ENCODE assay signal across 30 cellular contexts in the genomic region with DNA sequence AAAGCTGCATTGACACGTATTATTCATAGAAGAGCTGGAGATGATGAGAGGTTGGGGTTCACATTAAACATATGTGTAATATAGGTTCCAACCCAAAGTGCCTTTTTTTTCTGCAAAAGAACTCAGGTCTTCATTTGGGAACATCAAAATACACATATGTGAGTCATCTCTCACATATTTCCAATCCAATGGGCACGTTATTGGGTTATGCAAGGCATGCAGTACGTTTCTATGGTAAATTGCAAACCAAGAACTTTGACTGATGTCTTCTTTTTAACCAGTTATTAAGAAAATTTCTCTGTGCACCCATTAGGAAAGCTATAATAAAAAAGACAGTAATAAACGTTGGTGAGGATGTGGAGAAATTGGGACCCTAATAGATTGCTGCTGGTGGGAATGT.
"Had no signal": no experiment of that assay in that cellular context is flagged by ENCODE, and none has a peak within 500 bp of the region (broad histone marks: within the 10 kb centered on the region; RNA-seq: fewer than 3 reads in every experiment).

No MANE protein-coding gene starts in this region.

- DNase-seq: activated B cell treated with CpG ODN at 0.5 μM for 24 hours; activated CD4-positive, alpha-beta T cell treated with anti-CD3 and anti-CD28 coated beads, Interleukin-2, amount 50 U/mL, for 1 hour; activated CD8-positive, alpha-beta T cell treated with anti-CD3 and anti-CD28 coated beads for 36 hours; activated effector memory CD4-positive, alpha-beta T cell treated with Interleukin-2 at 50 U/mL for 16 hours; activated naive CD4-positive, alpha-beta T cell treated with Interleukin-2 at 50 U/mL for 16 hours; activated T-cell treated with anti-CD3 and anti-CD28 coated beads, Interleukin-2, amount 50 U/mL, for 72 hours; adrenal gland; aorta; cortex of kidney; effector memory CD8-positive, alpha-beta T cell; erythroblast; glutamatergic neuron; left colon; mammary epithelial cell; nephron progenitor cell; right lobe of liver; stimulated activated CD4-positive, alpha-beta T cell treated with anti-CD3 and anti-CD28 coated beads, Interleukin-12 subunit alpha, Interleukin-12 subunit beta, amount 100 ng/mL, for 4 hours; stimulated activated CD4-positive, alpha-beta T cell treated with anti-CD3 and anti-CD28 coated beads, Interleukin-4, amount 100 ng/mL, for 24 hours; stimulated activated naive CD8-positive, alpha-beta T cell treated with anti-CD3 and anti-CD28 coated beads, Interleukin-15, amount 100 ng/mL, for 72 hours; T-cell; tibial artery; upper lobe of right lung had no signal

- ATAC-seq: activated CD8-positive, alpha-beta T cell treated with anti-CD3 and anti-CD28 coated beads for 36 hours; activated T-cell treated with anti-CD3 and anti-CD28 coated beads, Interleukin-2, amount 50 U/mL, for 72 hours; effector memory CD8-positive, alpha-beta T cell; left colon; right lobe of liver; stimulated activated effector memory CD8-positive, alpha-beta T cell treated with anti-CD3 and anti-CD28 coated beads, Interleukin-12 subunit alpha, Interleukin-12 subunit beta, amount 100 ng/mL, for 72 hours; stimulated activated naive CD8-positive, alpha-beta T cell treated with anti-CD3 and anti-CD28 coated beads, Interleukin-15, amount 100 ng/mL, for 72 hours; T-cell; upper lobe of right lung had no signal

- H3K36me3 Mint-ChIP-seq: brain; stimulated activated effector memory CD8-positive, alpha-beta T cell treated with anti-CD3 and anti-CD28 coated beads, Interleukin-12 subunit alpha, Interleukin-12 subunit beta, amount 100 ng/mL, for 72 hours; T-cell had no signal

- H3K27me3 Mint-ChIP-seq: activated CD8-positive, alpha-beta T cell treated with anti-CD3 and anti-CD28 coated beads for 36 hours; activated naive CD8-positive, alpha-beta T cell; stimulated activated naive CD8-positive, alpha-beta T cell treated with anti-CD3 and anti-CD28 coated beads, Interleukin-15, amount 100 ng/mL, for 72 hours had no signal

- H3K4me1 Mint-ChIP-seq: activated B cell treated with CpG ODN at 0.5 μM for 24 hours; stimulated activated effector memory CD8-positive, alpha-beta T cell treated with anti-CD3 and anti-CD28 coated beads, Interleukin-12 subunit alpha, Interleukin-12 subunit beta, amount 100 ng/mL, for 72 hours; stimulated activated naive CD8-positive, alpha-beta T cell treated with anti-CD3 and anti-CD28 coated beads, Interleukin-15, amount 100 ng/mL, for 72 hours; T-cell had no signal

- H3K27ac Mint-ChIP-seq: activated B cell treated with CpG ODN at 0.5 μM for 24 hours; activated CD8-positive, alpha-beta T cell treated with anti-CD3 and anti-CD28 coated beads for 36 hours; activated naive CD8-positive, alpha-beta T cell; activated T-cell treated with anti-CD3 and anti-CD28 coated beads, Interleukin-2, amount 50 U/mL, for 72 hours; brain; effector memory CD8-positive, alpha-beta T cell; nephron progenitor cell; stimulated activated effector memory CD8-positive, alpha-beta T cell treated with anti-CD3 and anti-CD28 coated beads, Interleukin-12 subunit alpha, Interleukin-12 subunit beta, amount 100 ng/mL, for 72 hours; stimulated activated naive CD8-positive, alpha-beta T cell treated with anti-CD3 and anti-CD28 coated beads, Interleukin-15, amount 100 ng/mL, for 72 hours; T-cell had no signal

- H3K4me2 ChIP-seq: hepatocyte had no signal

- H3K4me3 ChIP-seq: adrenal gland, hepatocyte, right lobe of liver, skin epidermis, tibial artery, upper lobe of right lung had no signal

- H3K4me3 Mint-ChIP-seq: activated B cell treated with CpG ODN at 0.5 μM for 24 hours; activated CD8-positive, alpha-beta T cell treated with anti-CD3 and anti-CD28 coated beads for 36 hours; activated naive CD8-positive, alpha-beta T cell; activated T-cell treated with anti-CD3 and anti-CD28 coated beads, Interleukin-2, amount 50 U/mL, for 72 hours; brain; effector memory CD8-positive, alpha-beta T cell; nephron progenitor cell; stimulated activated effector memory CD8-positive, alpha-beta T cell treated with anti-CD3 and anti-CD28 coated beads, Interleukin-12 subunit alpha, Interleukin-12 subunit beta, amount 100 ng/mL, for 72 hours; stimulated activated naive CD8-positive, alpha-beta T cell treated with anti-CD3 and anti-CD28 coated beads, Interleukin-15, amount 100 ng/mL, for 72 hours; T-cell had no signal

- H3K27ac ChIP-seq: adrenal gland, hepatocyte, neutrophil, right lobe of liver, skin epidermis, tibial artery, upper lobe of right lung had no signal

- H3K4me1 ChIP-seq: adrenal gland, right lobe of liver, tibial artery, upper lobe of right lung had no signal

- FAIRE-seq: frontal cortex, keratinocyte had no signal

- H3K9me3 Mint-ChIP-seq: activated B cell treated with CpG ODN at 0.5 μM for 24 hours; activated CD8-positive, alpha-beta T cell treated with anti-CD3 and anti-CD28 coated beads for 36 hours; activated T-cell treated with anti-CD3 and anti-CD28 coated beads, Interleukin-2, amount 50 U/mL, for 72 hours; effector memory CD8-positive, alpha-beta T cell; stimulated activated effector memory CD8-positive, alpha-beta T cell treated with anti-CD3 and anti-CD28 coated beads, Interleukin-12 subunit alpha, Interleukin-12 subunit beta, amount 100 ng/mL, for 72 hours; stimulated activated naive CD8-positive, alpha-beta T cell treated with anti-CD3 and anti-CD28 coated beads, Interleukin-15, amount 100 ng/mL, for 72 hours had no signal

- H3K9me3 ChIP-seq: adrenal gland, neutrophil, right lobe of liver, tibial artery, upper lobe of right lung had no signal
